ENCODE assay signal across 8 cellular contexts in genomic region chr9:131635285-131635684, GRCh38.
DNase-seq lines count a peak whose midpoint lies in the region; ATAC-seq, FAIRE-seq and TF ChIP-seq lines count a peak whose summit lies in the region.

No MANE protein-coding gene starts in this region.

- SMC1A ChIA-PET in GM12878 (lab: Charles Lee; ENCODE audit: uncharacterized antibody, unreplicated experiment), result interaction anchor here (1.8 to 2.8 kb wide), 5 partner anchors 11 to 42 kb away, joined by 5 to 8 read pairs (median 6); no protein-coding TSS in a partner anchor

- WGBS in GM12878 (ENCODE audit: insufficient coverage, insufficient replicate concordance, low lambda C conversion rate, missing lambda C conversion rate), result 69% methylated on average over 6 of the region's 6 CpGs

- H3K4me1 ChIP-seq in GM12878 (ENCODE audit: control insufficient read depth, insufficient read depth, low read length), result peaks cover 14% of the 10 kb centered on the region

- H3K36me3 ChIP-seq in GM12878 (ENCODE audit: control insufficient read depth in 2 of 2, insufficient read depth in 2 of 2, low read length in 1 of 2), result peaks cover 24 to 50% of the 10 kb centered on the region in 2 experiments

- in situ Hi-C loops in GM12878 (cut with MboI), result no loop called here

- no peak for TF ChIP-seq RAD21 in GM12878 (IDR thresholded peaks at IDR 0.05; ENCODE audit: insufficient read depth, low read depth, low read length)

- ATAC-seq in GM12878 (peak; percentile 58), HG02981 (IDR thresholded peaks at IDR 0.05; ENCODE audit: unreplicated experiment) (no peak)

- CTCF ChIA-PET in GM12878 (lab: Yijun Ruan, JAX), result interaction anchor here (0.9 kb wide), 1 partner anchor 110 kb away, joined by 3 read pairs; no protein-coding TSS in a partner anchor

- POLR2A ChIA-PET in GM12878 (lab: Charles Lee), result interaction anchor here (0.6 to 1.3 kb wide), 7 partner anchors 8 to 1568 kb away, joined by 3 to 11 read pairs (median 4); no protein-coding TSS in a partner anchor

- H3K9me3 ChIP-seq in GM12878 (replicated peaks; ENCODE audit: control insufficient read depth, insufficient read depth, low read length), result no peaks in the 10 kb centered on the region

- H3K4me3 ChIP-seq in GM12878, result no peak overlapping the region

- H4K20me1 ChIP-seq in GM12878 (ENCODE audit: control insufficient read depth, insufficient read depth), result no peaks in the 10 kb centered on the region

- intact Hi-C loops in GM12878 (cut with micrococcal nuclease; ENCODE audit: unreplicated experiment), result no loop called here

- FAIRE-seq in GM12878 (lab: Jason Lieb, UNC) (no peak), GM12892 (lab: Jason Lieb, UNC) (no peak)

- TF ChIP-seq CTCF in GM12878 (IDR thresholded peaks at IDR 0.05 in 2 of 3, conservative IDR thresholded peaks at IDR 0.05 in 1 of 3; ENCODE audit: control insufficient read depth in 2 of 3, extremely low read depth in 1 of 3, insufficient read depth in 1 of 3, low read depth in 3 of 3, low read length in 3 of 3), result no peak

- no TSS peak for BruUV-seq in GM12878 (replicated peaks; lab: Mats Ljungman, UMichigan)

- TF ChIP-seq POLR2A in GM12878 (IDR thresholded peaks at IDR 0.05; ENCODE audit: low read depth, low read length) (no peak), GM12892 (IDR thresholded peaks at IDR 0.05; ENCODE audit: low read depth, low read length) (no peak)

- no peak overlapping the region for H2AFZ ChIP-seq in GM12878 (ENCODE audit: control insufficient read depth, low read depth, low read length)

- no peaks in the 10 kb centered on the region for H3K27me3 ChIP-seq in GM12878 (replicated peaks in 1 of 2; ENCODE audit: control insufficient read depth in 2 of 2, insufficient read depth in 2 of 2, low read length in 1 of 2)

- peaks cover 12% of the 10 kb centered on the region for H3K79me2 ChIP-seq in GM12878 (ENCODE audit: control insufficient read depth, insufficient read depth, low read length)

- peak overlapping the region; percentile 0; the same call in 1 of the 2 replicates for H3K27ac ChIP-seq in GM12878 (ENCODE audit: control insufficient read depth, insufficient read depth)

- DNase-seq in AG20443 (ENCODE audit: low spot score) (peak; percentile 95), HuH-7 (ENCODE audit: low spot score) (peak; percentile 86), T-helper 22 cell (ENCODE audit: low read depth) (peak; percentile 73), GM12878 (ENCODE audit: low read depth, low spot score) (no peak), inferior parietal cortex (ENCODE audit: extremely low spot score) (peak; percentile 55), GM12892 (ENCODE audit: insufficient read length) (no peak)
- DNase-seq in stimulated activated CD4-positive, alpha-beta T cell treated with anti-CD3 and anti-CD28 coated beads, Interleukin-15, amount 100 ng/mL, for 24 hours, result peak; percentile 78

- RAD21 ChIA-PET in GM12878 (lab: Charles Lee; ENCODE audit: unreplicated experiment), result interaction anchor here (0.6 kb wide), 1 partner anchor 81 kb away, joined by 4 read pairs; no protein-coding TSS in a partner anchor

- TF ChIP-seq EP300 in GM12878 (IDR thresholded peaks at IDR 0.05; ENCODE audit: borderline replicate concordance in 1 of 2, control insufficient read depth in 1 of 2, low read depth in 2 of 2, low read length in 2 of 2), result no peak

- no peak overlapping the region for H3K9ac ChIP-seq in GM12878 (ENCODE audit: control insufficient read depth, insufficient read depth, low read length)

- H3K4me2 ChIP-seq in GM12878 (ENCODE audit: control insufficient read depth, insufficient read depth), result no peak overlapping the region

TF ChIP-seq in GM12878, 131 proteins besides CTCF, POLR2A, EP300 and RAD21:
- TF ChIP-seq CREB1 (IDR thresholded peaks at IDR 0.05; ENCODE audit: low read depth), result peak; percentile 41; the same call in 1 of the 2 replicates
- TF ChIP-seq CBX3 (IDR thresholded peaks at IDR 0.05; ENCODE audit: borderline replicate concordance, low read depth), result no peak
- 0 out of 2 replicates have a peak, but pooled peaks have one; percentile 19 for TF ChIP-seq CREM (IDR thresholded peaks at IDR 0.05; ENCODE audit: low read depth)
- TF ChIP-seq STAT3 (IDR thresholded peaks at IDR 0.05; ENCODE audit: low read depth, low read length), result no peak
- no peak for TF ChIP-seq HDAC2 (IDR thresholded peaks at IDR 0.05)
TF ChIP-seq in GM12878: peak in this region for 2.

Comparison
In these comparisons a context has a peak if more than half of its experiments do, and no peak if none do; other contexts are left out.
1. DNase-seq: peak in AG20443 (single experiment), HuH-7 (single experiment), T-helper 22 cell (single experiment), inferior parietal cortex (single experiment) and stimulated activated CD4-positive, alpha-beta T cell treated with anti-CD3 and anti-CD28 coated beads, Interleukin-15, amount 100 ng/mL, for 24 hours (single experiment); none in GM12878 (single experiment) and GM12892 (single experiment).